Comparison of ENCODE assay signal across 13 cellular contexts in the genomic region with DNA sequence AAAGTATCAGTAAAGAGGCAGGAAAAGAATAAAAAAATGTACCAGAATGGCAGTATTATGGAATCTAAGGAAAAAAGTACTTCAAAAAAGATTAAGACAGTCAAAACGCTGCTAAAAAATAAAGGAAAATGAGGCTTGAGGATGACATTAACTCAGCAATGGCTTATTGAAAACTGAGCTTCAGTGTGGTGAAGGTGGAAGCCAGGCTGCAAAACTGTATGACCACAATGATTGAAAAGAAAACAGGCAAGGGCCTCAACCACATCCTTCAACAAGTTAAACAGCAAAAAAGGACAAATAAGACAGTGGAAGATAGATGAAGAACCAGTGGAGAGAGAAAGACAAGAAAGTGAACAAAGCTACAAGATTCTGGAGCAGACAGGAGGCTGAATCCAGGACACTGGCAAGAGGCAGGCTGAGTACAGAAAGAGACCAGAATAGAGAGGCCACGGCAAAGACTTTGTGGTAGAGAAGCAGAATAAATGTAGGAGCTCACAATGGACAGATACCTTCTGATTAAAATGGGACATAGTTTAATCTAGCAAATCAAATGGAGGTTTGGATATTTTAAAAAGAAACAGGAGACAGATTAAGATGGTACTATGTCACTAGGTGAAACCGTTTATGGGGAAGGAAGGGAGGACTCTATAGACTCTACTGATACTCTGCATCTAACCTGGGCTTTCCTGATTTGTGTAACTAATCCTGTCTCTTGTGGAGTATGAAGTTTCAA.
DNase-seq lines count a peak whose midpoint lies in the region; ATAC-seq and TF ChIP-seq lines count a peak whose summit lies in the region.
"Had no signal": no experiment of that assay in that cellular context is flagged by ENCODE, and none has a peak within 500 bp of the region (broad histone marks: within the 10 kb centered on the region; RNA-seq: fewer than 3 reads in every experiment).

No MANE protein-coding gene starts in this region.

- H3K9me3 ChIP-seq in endodermal cell (ENCODE audit: control insufficient read depth, low read length) (no peaks in the 10 kb centered on the region), spleen (no peaks in the 10 kb centered on the region)
- H3K9me3 ChIP-seq: upper lobe of left lung had no signal

- DNase-seq in Daoy (ENCODE audit: low read depth), result peak; percentile 64
- DNase-seq in Jurkat, Clone E6-1 (ENCODE audit: low read depth, low spot score), result peak; percentile 41
- no peak for DNase-seq in endodermal cell
- DNase-seq in spleen, result no peak
- DNase-seq in effector CD8-positive, alpha-beta T cell (lab: John Stamatoyannopoulos, UW), result no peak
- DNase-seq in left colon, result no peak
- no peak for DNase-seq in dedifferentiated amniotic fluid mesenchymal stem cell (ENCODE audit: extremely low spot score)
- DNase-seq: caudate nucleus; CD4-positive, alpha-beta memory T cell; NCI-H2171; upper lobe of left lung had no signal

- no peaks in the 10 kb centered on the region for H3K27me3 ChIP-seq in endodermal cell (ENCODE audit: control insufficient read depth, insufficient read depth, low read length, poor library complexity, severe bottlenecking)
- peaks cover 0 to 4% (median 0%) of the 10 kb centered on the region in 7 donors for H3K27me3 ChIP-seq in spleen (replicated peaks in 1 of 7)
- H3K27me3 ChIP-seq: upper lobe of left lung had no signal

- ATAC-seq in GM19452 (IDR thresholded peaks at IDR 0.05; ENCODE audit: unreplicated experiment), result peak; percentile 64
- ATAC-seq in left colon, result no peak

- TF ChIP-seq CTCF in endodermal cell (conservative IDR thresholded peaks at IDR 0.05) (no peak), spleen (IDR thresholded peaks at IDR 0.05 in 8 of 11, conservative IDR thresholded peaks at IDR 0.05 in 3 of 11) (no peak)

- peak overlapping the region; percentile 13 for H3K27ac Mint-ChIP-seq in endodermal cell
- H3K27ac Mint-ChIP-seq: CD4-positive, alpha-beta memory T cell had no signal

- H3K36me3 ChIP-seq in endodermal cell (ENCODE audit: control insufficient read depth, insufficient read depth, low read length), result peaks cover 91% of the 10 kb centered on the region
- H3K36me3 ChIP-seq in spleen, result peaks cover 0 to 44% (median 2%) of the 10 kb centered on the region in 6 donors

- no peak overlapping the region for H3K4me3 Mint-ChIP-seq in endodermal cell
- H3K4me3 Mint-ChIP-seq: CD4-positive, alpha-beta memory T cell had no signal

- no peak overlapping the region for H3K4me3 ChIP-seq in Jurkat, Clone E6-1 (ENCODE audit: low read length)
- no peak overlapping the region for H3K4me3 ChIP-seq in endodermal cell (ENCODE audit: low read length)
- H3K4me3 ChIP-seq in spleen, result no peak overlapping the region
- H3K4me3 ChIP-seq: GM23248, upper lobe of left lung had no signal

- no peak overlapping the region for H3K9ac ChIP-seq in endodermal cell (ENCODE audit: extremely low read depth, low read length, poor library complexity, severe bottlenecking)
- H3K9ac ChIP-seq: GM23248 had no signal

- no peak for TF ChIP-seq POLR2A in spleen (IDR thresholded peaks at IDR 0.05)

- WGBS in endodermal cell (ENCODE audit: insufficient coverage in 1 of 2, insufficient read length in 1 of 2), 2 experiments, result 86 to 91% methylated on average over 3 of the region's 3 CpGs
- WGBS in spleen, 5 donors, result 65 to 78% (median 67%) methylated on average over 3 of the region's 3 CpGs

- H3K4me1 Mint-ChIP-seq in endodermal cell, result no peaks in the 10 kb centered on the region
- H3K4me1 Mint-ChIP-seq: CD4-positive, alpha-beta memory T cell had no signal

- H3K4me1 ChIP-seq in endodermal cell (ENCODE audit: control insufficient read depth, insufficient read depth, low read length), result peaks cover 2% of the 10 kb centered on the region
- H3K4me1 ChIP-seq in spleen, result no peaks in the 10 kb centered on the region
- H3K4me1 ChIP-seq: upper lobe of left lung had no signal

- no peaks in the 10 kb centered on the region for H3K9me3 Mint-ChIP-seq in endodermal cell
- H3K9me3 Mint-ChIP-seq: CD4-positive, alpha-beta memory T cell had no signal

- intact Hi-C loops in spleen (cut with DNase I; ENCODE audit: low total_unique reads), result no loop called here
- intact Hi-C loops in left colon (cut with DNase I, micrococcal nuclease), result no loop called here

- H3K36me3 Mint-ChIP-seq in endodermal cell (ENCODE audit: low read depth), result peaks cover 77% of the 10 kb centered on the region
- H3K36me3 Mint-ChIP-seq: CD4-positive, alpha-beta memory T cell had no signal

- no peaks in the 10 kb centered on the region for H3K27me3 Mint-ChIP-seq in endodermal cell (ENCODE audit: insufficient read depth)
- H3K27me3 Mint-ChIP-seq: CD4-positive, alpha-beta memory T cell had no signal

- H3K27ac ChIP-seq in endodermal cell (ENCODE audit: low read depth, low read length), result no peak overlapping the region
- H3K27ac ChIP-seq in spleen, result no peak overlapping the region
- H3K27ac ChIP-seq: GM23248 had no signal

Comparison
In these comparisons a context has a peak if more than half of its experiments do, and no peak if none do; other contexts are left out.
1. DNase-seq: peak in Daoy (single experiment) and Jurkat, Clone E6-1 (single experiment); none in endodermal cell (single experiment), spleen (single experiment), effector CD8-positive, alpha-beta T cell (single experiment), left colon (0 of 2) and dedifferentiated amniotic fluid mesenchymal stem cell (single experiment).